In genomic region chr13:41991936-41992335, GRCh38 we compare ENCODE assay signal across 32 cellular contexts.
"Had no signal": no experiment of that assay in that cellular context is flagged by ENCODE, and none has a peak within 500 bp of the region (broad histone marks: within the 10 kb centered on the region; RNA-seq: fewer than 3 reads in every experiment).

No MANE protein-coding gene starts in this region.

- H3K27ac ChIP-seq: adrenal gland, body of pancreas, brain microvascular endothelial cell, breast epithelium, VCaP had no signal

- H3K9me3 ChIP-seq: adrenal gland, body of pancreas, breast epithelium had no signal

- H3K4me1 ChIP-seq: adrenal gland, body of pancreas, breast epithelium had no signal

- ATAC-seq: activated CD8-positive, alpha-beta T cell treated with anti-CD3 and anti-CD28 coated beads for 36 hours; activated naive CD4-positive, alpha-beta T cell treated with anti-CD3 and anti-CD28 coated beads, Interleukin-2, amount 50 U/mL, for 72 hours; activated T-cell treated with anti-CD3 and anti-CD28 coated beads, Interleukin-2, amount 50 U/mL, for 4 hours; activated T-cell treated with anti-CD3 and anti-CD28 coated beads, Interleukin-2, amount 50 U/mL, for 72 hours; activated T-helper 17 cell treated with anti-CD3 and anti-CD28 coated beads, Interleukin-2, amount 50 U/mL, for 72 hours; body of pancreas; T-helper 17 cell had no signal

- FAIRE-seq: astrocyte, TTC549 had no signal

- H3K27me3 ChIP-seq: adrenal gland, body of pancreas, brain microvascular endothelial cell, breast epithelium had no signal

- DNase-seq: activated B cell treated with CpG ODN at 0.5 μM for 24 hours; activated CD4-positive, alpha-beta memory T cell treated with anti-CD3 and anti-CD28 coated beads for 36 hours; activated CD4-positive, alpha-beta T cell treated with anti-CD3 and anti-CD28 coated beads for 4 hours; activated CD4-positive, alpha-beta T cell treated with anti-CD3 and anti-CD28 coated beads, Interleukin-2, amount 10 ng/mL, durations not matched to agents 24 days and 14 days; activated CD4-positive, alpha-beta T cell treated with anti-CD3 and anti-CD28 coated beads, Interleukin-2, amount 50 U/mL, for 1 hour; activated CD4-positive, alpha-beta T cell treated with anti-CD3 and anti-CD28 coated beads, Interleukin-2, amount 50 U/mL, for 4 hours; activated CD4-positive, CD25-positive, alpha-beta regulatory T cell treated with anti-CD3 and anti-CD28 coated beads, Interleukin-2, amount 50 U/mL, for 72 hours; activated CD8-positive, alpha-beta memory T cell treated with anti-CD3 and anti-CD28 coated beads, Interleukin-2, amount 50 U/mL, for 4 hours; activated CD8-positive, alpha-beta T cell treated with anti-CD3 and anti-CD28 coated beads for 36 hours; activated effector memory CD4-positive, alpha-beta T cell treated with anti-CD3 and anti-CD28 coated beads, Interleukin-2, amount 50 U/mL, for 16 hours; activated gamma-delta T cell treated with Interleukin-2 at 50 U/mL for 16 hours; activated naive CD4-positive, alpha-beta T cell; activated naive CD4-positive, alpha-beta T cell treated with anti-CD3 and anti-CD28 coated beads for 36 hours; activated naive CD4-positive, alpha-beta T cell treated with anti-CD3 and anti-CD28 coated beads, Interleukin-2, amount 50 U/mL, for 16 hours; activated naive CD8-positive, alpha-beta T cell treated with anti-CD3 and anti-CD28 coated beads for 36 hours; activated T-cell treated with anti-CD3 and anti-CD28 coated beads for 4 hours; activated T-cell treated with anti-CD3 and anti-CD28 coated beads, Interleukin-2, amount 50 U/mL, for 1 hour; activated T-cell treated with anti-CD3 and anti-CD28 coated beads, Interleukin-2, amount 50 U/mL, for 4 hours; activated T-cell treated with anti-CD3 and anti-CD28 coated beads, Interleukin-2, amount 50 U/mL, for 72 hours; adrenal gland; amniotic stem cell; aorta; body of pancreas; brain microvascular endothelial cell; central memory CD4-positive, alpha-beta T cell; T-helper 17 cell had no signal

- H3K36me3 ChIP-seq: adrenal gland, brain microvascular endothelial cell, breast epithelium had no signal

- H3K4me3 ChIP-seq: adrenal gland, body of pancreas, breast epithelium had no signal
